8 cellular contexts compared by ENCODE assay signal in the genomic region with DNA sequence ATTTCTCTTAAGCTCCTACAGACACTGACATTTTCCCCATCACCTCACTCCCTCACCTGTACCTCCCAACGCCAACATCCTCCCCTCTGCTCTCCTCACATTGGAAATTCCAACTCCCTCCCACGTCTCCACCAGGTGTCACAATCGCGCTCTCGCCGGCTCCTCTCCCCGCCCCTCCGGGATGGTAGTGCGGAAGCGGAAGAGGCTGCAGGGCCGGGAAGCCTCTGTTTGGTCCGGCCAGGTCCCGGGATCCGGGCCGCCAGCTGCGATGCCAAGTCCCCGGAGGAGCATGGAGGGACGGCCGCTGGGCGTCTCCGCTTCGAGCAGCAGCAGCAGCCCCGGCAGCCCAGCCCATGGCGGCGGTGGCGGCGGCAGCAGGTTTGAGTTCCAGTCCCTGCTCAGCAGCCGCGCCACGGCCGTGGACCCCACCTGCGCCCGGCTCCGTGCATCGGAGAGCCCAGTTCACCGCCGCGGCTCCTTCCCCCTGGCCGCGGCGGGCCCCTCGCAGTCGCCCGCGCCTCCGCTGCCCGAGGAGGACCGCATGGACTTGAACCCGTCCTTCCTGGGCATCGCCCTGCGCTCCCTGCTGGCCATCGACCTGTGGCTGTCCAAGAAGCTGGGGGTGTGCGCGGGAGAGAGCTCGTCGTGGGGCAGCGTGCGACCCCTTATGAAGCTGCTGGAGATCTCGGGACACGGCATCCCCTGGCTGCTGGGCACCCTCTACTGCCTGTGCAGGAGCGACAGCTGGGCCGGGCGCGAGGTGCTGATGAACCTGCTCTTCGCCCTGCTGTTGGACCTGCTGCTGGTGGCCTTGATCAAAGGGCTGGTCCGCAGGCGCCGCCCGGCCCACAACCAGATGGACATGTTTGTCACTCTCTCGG. TPM values are rescaled to one million over a fixed set of nuclear protein-coding genes. Genes with fewer than 3 reads are reported as not detected.
DNase-seq lines count a peak whose midpoint lies in the region; ATAC-seq and TF ChIP-seq lines count a peak whose summit lies in the region.

Gene PLPP6, plus strand, starts transcription at position 187 of the 881 bp plus-strand sequence. Its CDS starts 82 bp downstream, at position 269.

- H3K36me3 ChIP-seq in right lobe of liver, result no peaks in the 10 kb centered on the region

- H3K27ac Mint-ChIP-seq in CD14-positive monocyte, result peak within 1 kb of the TSS in 6 of 7 donors; percentile 18 to 87 (median 48)

- H3K27ac ChIP-seq in right lobe of liver, result peak within 1 kb of the TSS; percentile 92 to 94 (median 92)

- peaks cover 0 to 4% (median 0%) of the 10 kb centered on the region in 7 donors for H3K9me3 Mint-ChIP-seq in CD14-positive monocyte

- H3K9me3 ChIP-seq in right lobe of liver, result no peaks in the 10 kb centered on the region

- ATAC-seq in HG03439 (IDR thresholded peaks at IDR 0.05; ENCODE audit: unreplicated experiment) (peak; percentile 80), right lobe of liver (peak; percentile 66 to 92 (median 84))

- H3K4me1 Mint-ChIP-seq in CD14-positive monocyte, result peaks cover 51% of the 10 kb centered on the region

- H3K27me3 Mint-ChIP-seq in CD14-positive monocyte (ENCODE audit: low read depth in 3 of 3), result peaks cover 35 to 41% (median 35%) of the 10 kb centered on the region in 3 donors

- peak within 1 kb of the TSS; percentile 65 to 93 (median 76) for H3K4me3 ChIP-seq in right lobe of liver

- intact Hi-C loops in CD14-positive monocyte (cut with micrococcal nuclease), result no loop called here
- intact Hi-C loops in right lobe of liver (cut with DNase I), result loop anchor here in 1 of 2 donors (10.0 kb wide), 1 partner anchor 82 kb away; the partner anchor contains the start of gene AK3

- peaks cover 0 to 45% (median 14%) of the 10 kb centered on the region in 4 donors for H3K4me1 ChIP-seq in right lobe of liver

- H3K27me3 ChIP-seq in right lobe of liver, result no peaks in the 10 kb centered on the region

- TF ChIP-seq POLR2A in right lobe of liver (IDR thresholded peaks at IDR 0.05), result peak; percentile 94

- WGBS in right lobe of liver (ENCODE audit: insufficient coverage, low coverage, low lambda C conversion rate, missing lambda C conversion rate), result under 1% methylated on average over 19 of the region's 70 CpGs

- TF ChIP-seq CTCF in CD14-positive monocyte (IDR thresholded peaks at IDR 0.05) (peak; percentile 50), right lobe of liver (IDR thresholded peaks at IDR 0.05) (peak; percentile 28 to 63 (median 62))

- DNase-seq in CD14-positive monocyte (ENCODE audit: low spot score), result peak; percentile 75
- peak; percentile 65 for DNase-seq in GM19240 (ENCODE audit: insufficient read length, low spot score)
- DNase-seq in NCI-H524 (lab: John Stamatoyannopoulos, UW), result peak; percentile 65 to 85
- DNase-seq in activated CD4-positive, alpha-beta T cell treated with anti-CD3 and anti-CD28 coated beads, Interleukin-2, amount 50 U/mL, for 24 hours (ENCODE audit: low read depth in 1 of 2, low spot score in 1 of 2), result peak; percentile 45 to 69
- DNase-seq in dermis microvascular lymphatic vessel endothelial cell (ENCODE audit: low read depth in 2 of 2), result peak; percentile 78 to 86
- peak; percentile 92 to 94 (median 93) for DNase-seq in right lobe of liver
- DNase-seq in stimulated activated CD4-positive, alpha-beta T cell treated with anti-CD3 and anti-CD28 coated beads, Interleukin-4, amount 100 ng/mL, for 4 hours, result peak; percentile 63 to 67

- H3K36me3 Mint-ChIP-seq in CD14-positive monocyte, result no peaks in the 10 kb centered on the region

- H3K4me3 Mint-ChIP-seq in CD14-positive monocyte, result peak within 1 kb of the TSS; percentile 88 to 95

RNA-seq across cellular contexts. Expression of gene PLPP6, which starts in this region (rescaled TPM):
- 1 to 10 TPM; 1.8 TPM for polyA plus RNA-seq in CD14-positive monocyte
- total RNA-seq in dermis microvascular lymphatic vessel endothelial cell (3.7 and 6.3 TPM in 2 replicates), right lobe of liver (10 to 100 TPM in 2 of 6 experiments, 1 to 10 TPM in 4; 7.8 to 12.4 (median 9.3) TPM)

Comparison
In these comparisons a context has a peak if more than half of its experiments do, and no peak if none do; other contexts are left out.
1. Peak in every context shown above with its lines: DNase-seq, ATAC-seq, H3K4me3 ChIP-seq and H3K27ac ChIP-seq.